Comparison of ENCODE assay signal across 9 cellular contexts in genomic region chr14:24673534-24674203, GRCh38. TPM values are rescaled to one million over a fixed set of nuclear protein-coding genes. Genes with fewer than 3 reads are reported as not detected.
DNase-seq lines count a peak whose midpoint lies in the region; ATAC-seq, FAIRE-seq and TF ChIP-seq lines count a peak whose summit lies in the region.
"Had no signal": no experiment of that assay in that cellular context is flagged by ENCODE, and none has a peak within 500 bp of the region (broad histone marks: within the 10 kb centered on the region; RNA-seq: fewer than 3 reads in every experiment).

No MANE protein-coding gene starts in this region.

- H3K27ac Mint-ChIP-seq in activated CD8-positive, alpha-beta memory T cell treated with anti-CD3 and anti-CD28 coated beads, Interleukin-2, amount 10 ng/mL, durations not matched to agents 7 days and 5 days: peak overlapping the region; percentile 100

- peak overlapping the region; percentile 74 for H3K4me3 Mint-ChIP-seq in activated CD8-positive, alpha-beta memory T cell treated with anti-CD3 and anti-CD28 coated beads, Interleukin-2, amount 10 ng/mL, durations not matched to agents 7 days and 5 days

- 56 to 79% (median 61%) methylated on average over 9 of the region's 9 CpGs for WGBS in small intestine, 3 donors

- H3K36me3 Mint-ChIP-seq in activated CD8-positive, alpha-beta memory T cell treated with anti-CD3 and anti-CD28 coated beads, Interleukin-2, amount 10 ng/mL, durations not matched to agents 7 days and 5 days: peaks cover 27% of the 10 kb centered on the region

- no peaks in the 10 kb centered on the region for H3K9me3 Mint-ChIP-seq in activated CD8-positive, alpha-beta memory T cell treated with anti-CD3 and anti-CD28 coated beads, Interleukin-2, amount 10 ng/mL, durations not matched to agents 7 days and 5 days (ENCODE audit: low read depth)

- DNase-seq in activated CD8-positive, alpha-beta memory T cell treated with anti-CD3 and anti-CD28 coated beads, Interleukin-2, amount 10 ng/mL, durations not matched to agents 7 days and 5 days: peak; percentile 90
- DNase-seq in small intestine (peak; percentile 60), MG63 (no peak), NCI-H69 (lab: John Stamatoyannopoulos, UW) (no peak), RPMI8226 (no peak), BE2C (no peak)

- H3K27ac ChIP-seq in small intestine (ENCODE audit: low read depth in 1 of 2, low read length in 1 of 2): peak overlapping the region in 1 of 2 donors; percentile 69

- H3K36me3 ChIP-seq in small intestine (ENCODE audit: control insufficient read depth in 2 of 2, insufficient read depth in 2 of 2, low read length in 2 of 2): no peaks in the 10 kb centered on the region
- H3K36me3 ChIP-seq in MG63: no peaks in the 10 kb centered on the region
- H3K36me3 ChIP-seq in BE2C: no peaks in the 10 kb centered on the region

- H3K9me3 ChIP-seq in small intestine (ENCODE audit: control insufficient read depth, low read depth): no peaks in the 10 kb centered on the region
- no peaks in the 10 kb centered on the region for H3K9me3 ChIP-seq in MG63
- no peaks in the 10 kb centered on the region for H3K9me3 ChIP-seq in BE2C

- CTCF ChIA-PET in activated CD8-positive, alpha-beta memory T cell treated with anti-CD3 and anti-CD28 coated beads, Interleukin-2, amount 10 ng/mL, durations not matched to agents 7 days and 5 days (lab: Charles Lee): interaction anchor here (0.8 to 5.1 kb wide), 16 partner anchors 8 to 242 kb away, joined by 3 to 62 read pairs (median 4); partner anchors contain the start of genes GZMB and GZMH

- H3K4me3 ChIP-seq in small intestine (ENCODE audit: low read depth in 1 of 2, low read length in 2 of 2) (no peak overlapping the region), MG63 (no peak overlapping the region), BE2C (ENCODE audit: low read depth, low read length) (no peak overlapping the region)

- H3K27me3 ChIP-seq in small intestine (ENCODE audit: control insufficient read depth in 2 of 2, insufficient read depth in 2 of 2, low read length in 2 of 2) (no peaks in the 10 kb centered on the region), MG63 (no peaks in the 10 kb centered on the region), BE2C (peaks cover 3% of the 10 kb centered on the region; the same call in 1 of the 2 replicates)

- no peaks in the 10 kb centered on the region for H3K27me3 Mint-ChIP-seq in activated CD8-positive, alpha-beta memory T cell treated with anti-CD3 and anti-CD28 coated beads, Interleukin-2, amount 10 ng/mL, durations not matched to agents 7 days and 5 days

- FAIRE-seq in small intestine (lab: Jason Lieb, UNC): no peak

- no peak for TF ChIP-seq CTCF in BE2C (IDR thresholded peaks at IDR 0.05; ENCODE audit: low read depth, low read length)

- H3K4me1 ChIP-seq in small intestine (ENCODE audit: control insufficient read depth in 2 of 2, insufficient read depth in 1 of 2, low read depth in 1 of 2, low read length in 1 of 2): no peaks in the 10 kb centered on the region
- H3K4me1 ChIP-seq in BE2C: no peaks in the 10 kb centered on the region

- H3K4me1 Mint-ChIP-seq in activated CD8-positive, alpha-beta memory T cell treated with anti-CD3 and anti-CD28 coated beads, Interleukin-2, amount 10 ng/mL, durations not matched to agents 7 days and 5 days: peaks cover 89% of the 10 kb centered on the region

- peak; percentile 55 for ATAC-seq in GM21381 (IDR thresholded peaks at IDR 0.05; ENCODE audit: unreplicated experiment)
- peak; percentile 62 for ATAC-seq in HG03571 (IDR thresholded peaks at IDR 0.05; ENCODE audit: unreplicated experiment)
- peak; percentile 77 for ATAC-seq in activated CD8-positive, alpha-beta memory T cell treated with anti-CD3 and anti-CD28 coated beads, Interleukin-2, amount 10 ng/mL, durations not matched to agents 7 days and 5 days

RNA-seq across cellular contexts. Expression of gene GZMB, which starts 39.7 kb away (rescaled TPM):
- 1,000 to 10,000 TPM; 1,034 to 2,662 TPM for total RNA-seq in activated CD8-positive, alpha-beta memory T cell treated with anti-CD3 and anti-CD28 coated beads, Interleukin-2, amount 10 ng/mL, durations not matched to agents 7 days and 5 days
- polyA plus RNA-seq in small intestine: 1 to 10 TPM in 2 of 3 donors, not detected in 1; 1.6 to 1.7 TPM
- total RNA-seq in MG63 (2014; rRNA removed; shearing (Covaris generic); ENCODE audit: low replicate concordance): not detected in 2 replicates
- not detected for polyA plus RNA-seq in BE2C (2012; ENCODE audit: insufficient read depth, insufficient read length, low read depth)
- total RNA-seq: SK-MEL-5 had no signal

Comparison
In these comparisons a context has a peak if more than half of its experiments do, and no peak if none do; other contexts are left out.
1. DNase-seq: peak in activated CD8-positive, alpha-beta memory T cell treated with anti-CD3 and anti-CD28 coated beads, Interleukin-2, amount 10 ng/mL, durations not matched to agents 7 days and 5 days (single experiment) and small intestine (single experiment); none in MG63 (single experiment), NCI-H69 (single experiment), RPMI8226 (single experiment) and BE2C (single experiment).
2. RNA of gene GZMB, which starts 39.7 kb away (total RNA-seq): 1,034 to 2,662 TPM in activated CD8-positive, alpha-beta memory T cell treated with anti-CD3 and anti-CD28 coated beads, Interleukin-2, amount 10 ng/mL, durations not matched to agents 7 days and 5 days; not detected in MG63; every median in the first group is over 1,000 times any median in the second.
3. Peak in every context shown above with its lines, with median percentiles within 50 percentile points of each other: ATAC-seq.